7 cellular contexts compared by ENCODE assay signal in genomic region chr14:48267926-48268325, GRCh38.
DNase-seq lines count a peak whose midpoint lies in the region; ATAC-seq and TF ChIP-seq lines count a peak whose summit lies in the region.
"Not testable (repeated sequence)": the region's sequence is repeated elsewhere in the genome, so short reads cannot be mapped to it uniquely, and the experiment has no call there.

No MANE protein-coding gene starts in this region.

- ATAC-seq in GM23338: peak; percentile 32; the same call in 2 of the 3 replicates
- not testable (repeated sequence) for ATAC-seq in WTC11

- TF ChIP-seq CTCF in GM23338 (conservative IDR thresholded peaks at IDR 0.05; ENCODE audit: low read depth in 2 of 2); WTC11 (IDR thresholded peaks at IDR 0.05); endothelial cell (IDR thresholded peaks at IDR 0.05; ENCODE audit: unreplicated experiment); nephron progenitor cell (IDR thresholded peaks at IDR 0.05): not testable (repeated sequence)

- H3K36me3 ChIP-seq in GM23338 (ENCODE audit: insufficient read depth); HUES48 (ENCODE audit: control insufficient read depth, insufficient read depth, low read length); iPS DF 6.9 (ENCODE audit: control insufficient read depth, insufficient read depth, low read length); iPS-20b (ENCODE audit: insufficient read depth, low read depth, low read length): not testable (repeated sequence)

- not testable (repeated sequence) for H3K9me2 ChIP-seq in GM23338 (ENCODE audit: insufficient read depth)

- H3K27ac ChIP-seq in GM23338 (ENCODE audit: low read depth) (peak overlapping the region; percentile 78), HUES48 (ENCODE audit: low read depth, low read length) (peak overlapping the region; percentile 69)
- not testable (repeated sequence) for H3K27ac ChIP-seq in iPS DF 6.9 (ENCODE audit: low read length); iPS-20b (ENCODE audit: low read length)

- H3K4me3 ChIP-seq in GM23338 (peak overlapping the region; percentile 48), HUES48 (ENCODE audit: low read depth, low read length) (peak overlapping the region; percentile 67), iPS DF 6.9 (ENCODE audit: low read length) (peak overlapping the region; percentile 41; the same call in 1 of the 2 replicates), iPS-20b (ENCODE audit: low read length) (peak overlapping the region; percentile 35; the same call in 1 of the 2 replicates)

- H3K27me3 ChIP-seq in GM23338 (ENCODE audit: insufficient read depth); HUES48 (ENCODE audit: control insufficient read depth, insufficient read depth, low read length); iPS DF 6.9 (ENCODE audit: control insufficient read depth, insufficient read depth, low read length); iPS-20b (ENCODE audit: insufficient read depth, low read length): not testable (repeated sequence)

- H3K27me3 Mint-ChIP-seq in GM23338 (ENCODE audit: insufficient read depth, low read depth, poor library complexity); WTC11 (ENCODE audit: low read depth); endothelial cell (ENCODE audit: unreplicated experiment); nephron progenitor cell (ENCODE audit: low read depth, poor library complexity): not testable (repeated sequence)

- no CpG with 5 or more reads among the region's 4 CpGs for WGBS in iPS DF 6.9 (ENCODE audit: insufficient coverage, insufficient read length)

- not testable (repeated sequence) for H3F3A ChIP-seq in GM23338 (replicated peaks; ENCODE audit: low read depth)

- peak; percentile 53 for DNase-seq in GM23338 (ENCODE audit: low spot score)
- DNase-seq in WTC11 (ENCODE audit: low spot score); endothelial cell (ENCODE audit: low spot score); iPS DF 6.9 (ENCODE audit: low read depth, low spot score); nephron progenitor cell: not testable (repeated sequence)

- CTCF ChIA-PET in WTC11 (lab: Charles Lee): not testable (repeated sequence)

- H3K4me1 Mint-ChIP-seq in GM23338 (peaks cover 15% of the 10 kb centered on the region), WTC11 (peaks cover 40% of the 10 kb centered on the region), endothelial cell (ENCODE audit: unreplicated experiment) (peaks cover 15% of the 10 kb centered on the region), nephron progenitor cell (peaks cover 17% of the 10 kb centered on the region)

- H3K4me3 Mint-ChIP-seq in GM23338 (peak overlapping the region; percentile 65), WTC11 (peak overlapping the region; percentile 66; the same call in 1 of the 2 replicates), endothelial cell (ENCODE audit: unreplicated experiment) (peak overlapping the region; percentile 61)
- not testable (repeated sequence) for H3K4me3 Mint-ChIP-seq in nephron progenitor cell

- not testable (repeated sequence) for H3K36me3 Mint-ChIP-seq in GM23338 (ENCODE audit: low read depth); WTC11; endothelial cell (ENCODE audit: low read depth, unreplicated experiment); nephron progenitor cell (ENCODE audit: low read depth)

- H4K20me1 ChIP-seq in GM23338 (replicated peaks; ENCODE audit: insufficient read depth): not testable (repeated sequence)

- not testable (repeated sequence) for H3K9me3 ChIP-seq in HUES48 (ENCODE audit: control insufficient read depth, insufficient read depth, low read length); iPS DF 6.9 (ENCODE audit: control insufficient read depth, insufficient read depth, low read length); iPS-20b (ENCODE audit: insufficient read depth, low read depth, low read length)

- POLR2A ChIA-PET in WTC11 (lab: Charles Lee): not testable (repeated sequence)

- peak overlapping the region; percentile 67 for H3K4me2 ChIP-seq in GM23338

- not testable (repeated sequence) for H2AFZ ChIP-seq in GM23338

- peak overlapping the region; percentile 69; the same call in 1 of the 2 replicates for H3K9ac ChIP-seq in HUES48 (ENCODE audit: low read depth, low read length)
- H3K9ac ChIP-seq in iPS-20b (ENCODE audit: low read depth, low read length): not testable (repeated sequence)

- H3K4me1 ChIP-seq in GM23338 (ENCODE audit: insufficient read depth) (peaks cover 21% of the 10 kb centered on the region), HUES48 (ENCODE audit: control insufficient read depth, insufficient read depth, low read length) (peaks cover 20% of the 10 kb centered on the region)
- H3K4me1 ChIP-seq in iPS DF 6.9 (ENCODE audit: control insufficient read depth, insufficient read depth, low read length); iPS-20b (ENCODE audit: insufficient read depth, low read length): not testable (repeated sequence)

- H3K9me3 Mint-ChIP-seq in GM23338; WTC11; endothelial cell (ENCODE audit: unreplicated experiment); nephron progenitor cell: not testable (repeated sequence)

- peak overlapping the region; percentile 60 for H3K27ac Mint-ChIP-seq in GM23338
- H3K27ac Mint-ChIP-seq in WTC11: peak overlapping the region; percentile 40
- H3K27ac Mint-ChIP-seq in endothelial cell (ENCODE audit: unreplicated experiment): not testable (repeated sequence)
- peak overlapping the region; percentile 18 for H3K27ac Mint-ChIP-seq in nephron progenitor cell

- peaks cover 17% of the 10 kb centered on the region for H3K79me2 ChIP-seq in GM23338 (replicated peaks; ENCODE audit: insufficient read depth)
